9 cellular contexts compared by ENCODE assay signal in genomic region chr1:16960560-16961296, GRCh38. TPM values are rescaled to one million over a fixed set of nuclear protein-coding genes. Genes with fewer than 3 reads are reported as not detected.
DNase-seq lines count a peak whose midpoint lies in the region; ATAC-seq, FAIRE-seq and TF ChIP-seq lines count a peak whose summit lies in the region.
"Had no signal": no experiment of that assay in that cellular context is flagged by ENCODE, and none has a peak within 500 bp of the region (broad histone marks: within the 10 kb centered on the region; RNA-seq: fewer than 3 reads in every experiment).

No MANE protein-coding gene starts in this region.

- no peaks in the 10 kb centered on the region for H3K27me3 Mint-ChIP-seq in activated CD4-positive, alpha-beta memory T cell treated with anti-CD3 and anti-CD28 coated beads, Interleukin-2, amount 10 ng/mL, durations not matched to agents 7 days and 5 days

- H3K27ac ChIP-seq in H1 (ENCODE audit: low read depth, low read length) (no peak overlapping the region), mesodermal cell (ENCODE audit: low read depth, low read length, severe bottlenecking) (no peak overlapping the region)

- peak overlapping the region; percentile 70 for H3K4me3 Mint-ChIP-seq in activated CD4-positive, alpha-beta memory T cell treated with anti-CD3 and anti-CD28 coated beads, Interleukin-2, amount 10 ng/mL, durations not matched to agents 7 days and 5 days

- no peaks in the 10 kb centered on the region for H3K27me3 ChIP-seq in H1 (replicated peaks in 1 of 4; ENCODE audit: control insufficient read depth in 3 of 4, extremely low read depth in 1 of 4, insufficient read depth in 3 of 4, low read length in 3 of 4)

- H3K4me3 ChIP-seq in H1 (ENCODE audit: extremely low read depth in 1 of 4, insufficient read depth in 2 of 4, low read depth in 3 of 4, low read length in 4 of 4) (peak overlapping the region; percentile 5 to 46 (median 23); a peak in 7 of 8 replicates), mesodermal cell (ENCODE audit: extremely low read depth, insufficient read depth, low read length, poor library complexity, severe bottlenecking) (peak overlapping the region; percentile 26)

- peak overlapping the region in 1 of 2 experiments; percentile 60; a peak in 2 of 4 replicates for H3K4me2 ChIP-seq in H1 (ENCODE audit: insufficient read depth in 1 of 2, low read depth in 2 of 2, low read length in 2 of 2)

- no peak overlapping the region for H2BK5ac ChIP-seq in H1 (ENCODE audit: low read depth, low read length)

- CTCF ChIA-PET in activated CD4-positive, alpha-beta memory T cell treated with anti-CD3 and anti-CD28 coated beads, Interleukin-2, amount 10 ng/mL, durations not matched to agents 7 days and 5 days (lab: Charles Lee): interaction anchor here (0.7 to 4.0 kb wide), 21 partner anchors 9 to 479 kb away, joined by 3 to 45 read pairs (median 4); partner anchors contain the start of gene RCC2
- CTCF ChIA-PET in H1 (lab: Charles Lee; ENCODE audit: partially characterized antibody): interaction anchor here (0.7 to 14.3 kb wide), 21 partner anchors 10 to 394 kb away, joined by 3 to 267 read pairs (median 4); partner anchors contain the start of genes CROCC and MFAP2

- H2BK20ac ChIP-seq in H1 (ENCODE audit: low read length): no peak overlapping the region

- H3K4ac ChIP-seq in H1 (replicated peaks; ENCODE audit: insufficient read length, low read depth, low read length): no peak overlapping the region

- H3K56ac ChIP-seq in H1 (replicated peaks; ENCODE audit: insufficient read length, low read depth, low read length): no peak overlapping the region

- H2BK12ac ChIP-seq in H1 (ENCODE audit: low read depth, low read length): no peak overlapping the region

- peaks cover 0 to 5% of the 10 kb centered on the region in 2 experiments for H4K20me1 ChIP-seq in H1 (replicated peaks in 1 of 2; ENCODE audit: control insufficient read depth in 1 of 2, insufficient read depth in 2 of 2, low read length in 2 of 2)

- no peaks in the 10 kb centered on the region for H3K9me3 Mint-ChIP-seq in activated CD4-positive, alpha-beta memory T cell treated with anti-CD3 and anti-CD28 coated beads, Interleukin-2, amount 10 ng/mL, durations not matched to agents 7 days and 5 days

- peak; percentile 80 to 87 (median 84) for TF ChIP-seq CTCF in H1 (IDR thresholded peaks at IDR 0.05; ENCODE audit: control extremely low read depth in 1 of 3, insufficient read depth in 1 of 3, low read depth in 1 of 3, low read length in 3 of 3)

- no peak overlapping the region for H2AFZ ChIP-seq in H1 (ENCODE audit: low read length)

- H4K8ac ChIP-seq in H1 (ENCODE audit: extremely low read depth, insufficient read depth, low read length): 0 out of 2 replicates have a peak overlapping the region, but pooled peaks have one; percentile 62

- no peak overlapping the region for H3K23ac ChIP-seq in H1 (ENCODE audit: insufficient read length)

- H3K9me3 ChIP-seq in H1 (ENCODE audit: insufficient read depth in 2 of 2, low read depth in 1 of 2, low read length in 1 of 2): no peaks in the 10 kb centered on the region
- no peaks in the 10 kb centered on the region for H3K9me3 ChIP-seq in mesodermal cell (ENCODE audit: control insufficient read depth, low read length)

- H3K23me2 ChIP-seq in H1 (ENCODE audit: low read depth, low read length): no peaks in the 10 kb centered on the region

- H2BK120ac ChIP-seq in H1 (replicated peaks; ENCODE audit: low read depth, low read length): no peak overlapping the region

- peaks cover 13% of the 10 kb centered on the region for H3K4me1 Mint-ChIP-seq in activated CD4-positive, alpha-beta memory T cell treated with anti-CD3 and anti-CD28 coated beads, Interleukin-2, amount 10 ng/mL, durations not matched to agents 7 days and 5 days

- peak; percentile 47 to 53 for TF ChIP-seq RAD21 in H1 (IDR thresholded peaks at IDR 0.05 in 1 of 2, conservative IDR thresholded peaks at IDR 0.05 in 1 of 2; ENCODE audit: low read depth in 2 of 2, low read length in 2 of 2)

- FAIRE-seq in H1 (lab: Jason Lieb, UNC): peak; percentile 72
- FAIRE-seq: endometrium had no signal

- no peaks in the 10 kb centered on the region for H3K79me2 ChIP-seq in H1 (ENCODE audit: control insufficient read depth in 1 of 2, insufficient read depth in 2 of 2, low read length in 2 of 2)

- H4K5ac ChIP-seq in H1 (ENCODE audit: insufficient read length, low read depth, low read length): no peak overlapping the region

- H3K18ac ChIP-seq in H1 (ENCODE audit: extremely low read depth, low read length): no peak overlapping the region

- no peak overlapping the region for H2BK15ac ChIP-seq in H1 (ENCODE audit: low read length)

- no peaks in the 10 kb centered on the region for H3K79me1 ChIP-seq in H1 (ENCODE audit: low read depth, low read length)

- H3K36me3 Mint-ChIP-seq in activated CD4-positive, alpha-beta memory T cell treated with anti-CD3 and anti-CD28 coated beads, Interleukin-2, amount 10 ng/mL, durations not matched to agents 7 days and 5 days (ENCODE audit: low read depth): no peaks in the 10 kb centered on the region

- H3K27ac Mint-ChIP-seq in activated CD4-positive, alpha-beta memory T cell treated with anti-CD3 and anti-CD28 coated beads, Interleukin-2, amount 10 ng/mL, durations not matched to agents 7 days and 5 days: peak overlapping the region; percentile 62

- TF ChIP-seq EP300 in H1 (IDR thresholded peaks at IDR 0.05; ENCODE audit: borderline replicate concordance in 1 of 2, low read depth in 2 of 2, low read length in 2 of 2): 0 out of 3 replicates have a peak, but pooled peaks of 1 of the 2 experiments have one; percentile 25

- 8% methylated on average over 49 of the region's 57 CpGs; no CpG with 5 or more reads in 1 of the 2 experiments for WGBS in H1 (ENCODE audit: extremely low coverage in 1 of 2, insufficient coverage in 1 of 2, insufficient read length in 1 of 2, insufficient replicate concordance in 2 of 2, low coverage in 1 of 2, low lambda C conversion rate in 2 of 2, missing lambda C conversion rate in 1 of 2), 2 experiments
- WGBS in mesodermal cell (ENCODE audit: insufficient coverage in 2 of 2), 2 experiments: 5 to 8% methylated on average over 42 to 46 of the region's 57 CpGs

- peak overlapping the region in 1 of 4 experiments; percentile 67; a peak in 3 of 7 replicates for H3K9ac ChIP-seq in H1 (replicated peaks in 1 of 4; ENCODE audit: extremely low read depth in 1 of 4, low read depth in 3 of 4, low read length in 3 of 4)

- H4K91ac ChIP-seq in H1 (replicated peaks; ENCODE audit: insufficient read length, low read length): no peak overlapping the region

- DNase-seq in DMS53 (lab: John Stamatoyannopoulos, UW) (peak; percentile 97), HCEC 1CT (peak; percentile 73), NCI-H345 (lab: John Stamatoyannopoulos, UW) (peak; percentile 89), H1 (ENCODE audit: low read depth in 1 of 2, low spot score in 2 of 2) (peak; percentile 84 to 97)
- DNase-seq in activated CD4-positive, alpha-beta memory T cell treated with anti-CD3 and anti-CD28 coated beads, Interleukin-2, amount 10 ng/mL, durations not matched to agents 7 days and 5 days: peak; percentile 86
- peak; percentile 50 for DNase-seq in stimulated activated CD8-positive, alpha-beta memory T cell treated with anti-CD3 and anti-CD28 coated beads, Interleukin-15, amount 100 ng/mL, for 24 hours (ENCODE audit: low read depth)

- peaks cover 4 to 20% (median 13%) of the 10 kb centered on the region in 4 experiments; a peak in 7 of 8 replicates for H3K36me3 ChIP-seq in H1 (ENCODE audit: control insufficient read depth in 2 of 4, insufficient read depth in 4 of 4, low read length in 3 of 4)
- H3K36me3 ChIP-seq in mesodermal cell (ENCODE audit: control insufficient read depth, insufficient read depth, low read length): peaks cover 2% of the 10 kb centered on the region

- TF ChIP-seq POLR2A in H1 (IDR thresholded peaks at IDR 0.05; ENCODE audit: control extremely low read depth in 1 of 2, low read depth in 2 of 2, low read length in 2 of 2): peak in 1 of 2 experiments; percentile 66; a peak in 2 of 3 replicates

- POLR2A ChIA-PET in activated CD4-positive, alpha-beta memory T cell treated with anti-CD3 and anti-CD28 coated beads, Interleukin-2, amount 10 ng/mL, durations not matched to agents 7 days and 5 days (lab: Charles Lee): interaction anchor here (1.3 to 2.4 kb wide), 3 partner anchors 56 to 85 kb away, joined by 4 to 11 read pairs (median 4); no protein-coding TSS in a partner anchor
- POLR2A ChIA-PET in H1 (lab: Charles Lee; ENCODE audit: partially characterized antibody): interaction anchor here (0.6 to 2.1 kb wide), 9 partner anchors 10 to 56 kb away, joined by 3 to 8 read pairs (median 3); partner anchors contain the start of gene MFAP2

- no peaks in the 10 kb centered on the region for H3K4me1 ChIP-seq in H1 (replicated peaks in 1 of 4; ENCODE audit: control insufficient read depth in 3 of 4, insufficient read depth in 4 of 4, low read length in 3 of 4)
- no peaks in the 10 kb centered on the region for H3K4me1 ChIP-seq in mesodermal cell (ENCODE audit: control insufficient read depth, insufficient read depth, low read length, poor library complexity, severe bottlenecking)

- H2AK5ac ChIP-seq in H1 (ENCODE audit: low read depth, low read length): no peak overlapping the region

- no peak overlapping the region for H3K14ac ChIP-seq in H1 (ENCODE audit: insufficient read length)

- ATAC-seq in GM21576 (IDR thresholded peaks at IDR 0.05; ENCODE audit: unreplicated experiment): no peak

RNA-seq across cellular contexts. Expression of gene MFAP2, which starts 19.7 kb away (rescaled TPM):
- under 1 TPM in 1 of 2 experiments, not detected in 1; 0.25 TPM for total RNA-seq in activated CD4-positive, alpha-beta memory T cell treated with anti-CD3 and anti-CD28 coated beads, Interleukin-2, amount 10 ng/mL, durations not matched to agents 7 days and 5 days
- total RNA-seq in H1 (2021; fragmentation: NEBNext Ultra II Directional; extraction: Animal tissue kit (Norgen Biotek cat#: 25700)): 172 and 188 TPM in 2 replicates
- polyA plus RNA-seq in H1 (2011; rRNA removed): 326 and 394 TPM in 2 replicates
- 219 TPM for polyA plus RNA-seq in H1 (2011; cell fraction: cytosol; rRNA removed)
- 360 TPM for polyA plus RNA-seq in H1 (2011; cell fraction: nucleus; rRNA removed)
- 114 to 218 TPM (median 204 TPM) in 4 replicates for polyA plus RNA-seq in H1 (2012, experiment 1 of 2)
- polyA plus RNA-seq in H1 (2012, experiment 2 of 2): 253 TPM
- 278 TPM for polyA plus RNA-seq in H1 (2013, experiment 1 of 2)
- polyA plus RNA-seq in H1 (2013, experiment 2 of 2): 321 TPM
- 64.4 and 85.3 TPM in 2 replicates for polyA minus RNA-seq in H1 (2011; rRNA and poly(A)+ RNA removed)
- 121 TPM for polyA minus RNA-seq in H1 (2011; cell fraction: cytosol; rRNA and poly(A)+ RNA removed)
- 111 TPM for polyA minus RNA-seq in H1 (2011; cell fraction: nucleus; rRNA and poly(A)+ RNA removed)
- 238 TPM for polyA plus RNA-seq in mesodermal cell (2013, experiment 1 of 2)
- 182 TPM for polyA plus RNA-seq in mesodermal cell (2013, experiment 2 of 2)

RNA-seq across cellular contexts. Expression of gene CROCC, which starts 39.0 kb away (rescaled TPM):
- 10 to 100 TPM; 18.3 to 18.8 TPM for total RNA-seq in activated CD4-positive, alpha-beta memory T cell treated with anti-CD3 and anti-CD28 coated beads, Interleukin-2, amount 10 ng/mL, durations not matched to agents 7 days and 5 days
- total RNA-seq in H1 (2021; fragmentation: NEBNext Ultra II Directional; extraction: Animal tissue kit (Norgen Biotek cat#: 25700)): 39.5 and 42.3 TPM in 2 replicates
- polyA plus RNA-seq in H1 (2011; rRNA removed): 12.1 and 24.9 TPM in 2 replicates
- polyA plus RNA-seq in H1 (2011; cell fraction: cytosol; rRNA removed): 35.6 TPM
- 147 TPM for polyA plus RNA-seq in H1 (2011; cell fraction: nucleus; rRNA removed)
- 32.4 to 53.1 TPM (median 44.9 TPM) in 4 replicates for polyA plus RNA-seq in H1 (2012, experiment 1 of 2)
- polyA plus RNA-seq in H1 (2012, experiment 2 of 2): 16.9 TPM
- 20.0 TPM for polyA plus RNA-seq in H1 (2013, experiment 1 of 2)
- 18.9 TPM for polyA plus RNA-seq in H1 (2013, experiment 2 of 2)
- polyA minus RNA-seq in H1 (2011; rRNA and poly(A)+ RNA removed): 13.7 and 18.3 TPM in 2 replicates
- polyA minus RNA-seq in H1 (2011; cell fraction: cytosol; rRNA and poly(A)+ RNA removed): 29.4 TPM
- polyA minus RNA-seq in H1 (2011; cell fraction: nucleus; rRNA and poly(A)+ RNA removed): 44.5 TPM
- polyA plus RNA-seq in mesodermal cell (2013, experiment 1 of 2): 16.8 TPM
- polyA plus RNA-seq in mesodermal cell (2013, experiment 2 of 2): 14.4 TPM

RNA-seq across cellular contexts. Expression of gene ATP13A2, which starts 51.0 kb away (rescaled TPM):
- total RNA-seq in activated CD4-positive, alpha-beta memory T cell treated with anti-CD3 and anti-CD28 coated beads, Interleukin-2, amount 10 ng/mL, durations not matched to agents 7 days and 5 days: 10 to 100 TPM; 65.4 to 72.8 TPM
- total RNA-seq in H1 (2021; fragmentation: NEBNext Ultra II Directional; extraction: Animal tissue kit (Norgen Biotek cat#: 25700)): 82.1 and 89.8 TPM in 2 replicates
- 83.6 and 137 TPM in 2 replicates for polyA plus RNA-seq in H1 (2011; rRNA removed)
- polyA plus RNA-seq in H1 (2011; cell fraction: cytosol; rRNA removed): 64.7 TPM
- polyA plus RNA-seq in H1 (2011; cell fraction: nucleus; rRNA removed): 131 TPM
- polyA plus RNA-seq in H1 (2012, experiment 1 of 2): 47.7 to 93.4 TPM (median 83.0 TPM) in 4 replicates
- 73.1 TPM for polyA plus RNA-seq in H1 (2012, experiment 2 of 2)
- polyA plus RNA-seq in H1 (2013, experiment 1 of 2): 78.0 TPM
- 85.3 TPM for polyA plus RNA-seq in H1 (2013, experiment 2 of 2)
- polyA minus RNA-seq in H1 (2011; rRNA and poly(A)+ RNA removed): 96.7 and 126 TPM in 2 replicates
- 97.8 TPM for polyA minus RNA-seq in H1 (2011; cell fraction: cytosol; rRNA and poly(A)+ RNA removed)
- 55.4 TPM for polyA minus RNA-seq in H1 (2011; cell fraction: nucleus; rRNA and poly(A)+ RNA removed)
- polyA plus RNA-seq in mesodermal cell (2013, experiment 1 of 2): 59.6 TPM
- polyA plus RNA-seq in mesodermal cell (2013, experiment 2 of 2): 37.4 TPM

Comparison
In these comparisons a context has a peak if more than half of its experiments do, and no peak if none do; other contexts are left out.
1. RNA of gene MFAP2, which starts 19.7 kb away (total RNA-seq): 172 to 188 TPM in H1; 0.25 TPM in activated CD4-positive, alpha-beta memory T cell treated with anti-CD3 and anti-CD28 coated beads, Interleukin-2, amount 10 ng/mL, durations not matched to agents 7 days and 5 days; every median in the first group is over 100 times any median in the second.
2. Peak in every context shown above with its lines, with median percentiles within 50 percentile points of each other: DNase-seq.